In the genomic region with DNA sequence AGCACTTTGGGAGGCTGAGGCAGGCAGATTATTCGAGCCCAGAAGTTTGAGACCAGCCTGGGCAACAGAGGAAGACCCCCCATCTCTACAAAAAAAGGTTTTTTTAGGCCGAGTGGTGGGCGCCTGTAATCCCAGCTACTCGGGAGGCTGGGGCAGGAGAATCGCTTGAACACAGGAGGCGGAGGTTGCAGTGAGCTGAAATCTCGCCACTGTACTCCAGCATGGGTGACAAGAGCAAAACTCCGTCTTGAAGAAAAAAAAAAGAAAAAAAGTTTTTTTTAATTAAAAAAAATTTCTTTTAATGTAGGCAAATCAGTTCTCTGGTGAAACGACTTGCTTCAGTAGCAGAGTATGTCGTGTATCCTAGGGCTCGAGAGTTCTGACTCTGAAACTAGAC, we compare ENCODE assay signal across 1 cellular context.
TF ChIP-seq lines count a peak whose summit lies in the region.

No MANE protein-coding gene starts in this region.

TF ChIP-seq in HEK293, 187 proteins besides CTCF, POLR2A, EP300 and RAD21 (continued from another document):
- TF ChIP-seq, protein P1, sequence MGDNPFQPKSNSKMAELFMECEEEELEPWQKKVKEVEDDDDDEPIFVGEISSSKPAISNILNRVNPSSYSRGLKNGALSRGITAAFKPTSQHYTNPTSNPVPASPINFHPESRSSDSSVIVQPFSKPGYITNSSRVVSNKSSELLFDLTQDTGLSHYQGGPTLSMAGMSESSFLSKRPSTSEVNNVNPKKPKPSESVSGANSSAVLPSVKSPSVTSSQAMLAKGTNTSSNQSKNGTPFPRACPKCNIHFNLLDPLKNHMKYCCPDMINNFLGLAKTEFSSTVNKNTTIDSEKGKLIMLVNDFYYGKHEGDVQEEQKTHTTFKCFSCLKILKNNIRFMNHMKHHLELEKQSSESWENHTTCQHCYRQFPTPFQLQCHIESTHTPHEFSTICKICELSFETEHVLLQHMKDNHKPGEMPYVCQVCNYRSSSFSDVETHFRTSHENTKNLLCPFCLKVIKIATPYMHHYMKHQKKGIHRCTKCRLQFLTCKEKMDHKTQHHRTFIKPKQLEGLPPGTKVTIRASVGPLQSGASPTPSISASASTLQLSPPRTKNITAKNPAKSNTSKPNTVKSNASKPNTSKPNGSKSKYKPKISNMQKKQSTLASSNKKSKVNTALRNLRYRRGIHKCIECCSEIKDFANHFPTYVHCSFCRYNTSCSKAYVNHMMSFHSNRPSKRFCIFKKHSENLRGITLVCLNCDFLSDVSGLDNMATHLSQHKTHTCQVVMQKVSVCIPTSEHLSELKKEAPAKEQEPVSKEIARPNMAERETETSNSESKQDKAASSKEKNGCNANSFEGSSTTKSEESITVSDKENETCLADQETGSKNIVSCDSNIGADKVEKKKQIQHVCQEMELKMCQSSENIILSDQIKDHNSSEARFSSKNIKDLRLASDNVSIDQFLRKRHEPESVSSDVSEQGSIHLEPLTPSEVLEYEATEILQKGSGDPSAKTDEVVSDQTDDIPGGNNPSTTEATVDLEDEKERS (tag by site-specific recombination; IDR thresholded peaks at IDR 0.05) = no peak
- TF ChIP-seq HOXD13 (CRISPR knock-in tag; IDR thresholded peaks at IDR 0.05; ENCODE audit: borderline replicate concordance) (no peak), ZNF658 (tag by site-specific recombination; IDR thresholded peaks at IDR 0.05) (no peak)
